14 cellular contexts compared by ENCODE assay signal in genomic region chr7:50302486-50303081, GRCh38. TPM values are rescaled to one million over a fixed set of nuclear protein-coding genes. Genes with fewer than 3 reads are reported as not detected.
DNase-seq lines count a peak whose midpoint lies in the region; ATAC-seq and TF ChIP-seq lines count a peak whose summit lies in the region.
"Had no signal": no experiment of that assay in that cellular context is flagged by ENCODE, and none has a peak within 500 bp of the region (broad histone marks: within the 10 kb centered on the region; RNA-seq: fewer than 3 reads in every experiment).

No MANE protein-coding gene starts in this region.

- H3K27ac Mint-ChIP-seq in chondrocyte (ENCODE audit: unreplicated experiment): no peak overlapping the region
- no peak overlapping the region for H3K27ac Mint-ChIP-seq in osteocyte (ENCODE audit: unreplicated experiment)

- peaks cover 16% of the 10 kb centered on the region for H3K36me3 Mint-ChIP-seq in activated T-cell treated with anti-CD3 and anti-CD28 coated beads, Interleukin-2, amount 50 U/mL, for 4 hours (ENCODE audit: insufficient read depth)
- H3K36me3 Mint-ChIP-seq in chondrocyte (ENCODE audit: low read depth) (no peaks in the 10 kb centered on the region), osteocyte (ENCODE audit: unreplicated experiment) (no peaks in the 10 kb centered on the region)

- peak overlapping the region; percentile 78 for H3K4me3 Mint-ChIP-seq in activated T-cell treated with anti-CD3 and anti-CD28 coated beads, Interleukin-2, amount 50 U/mL, for 4 hours
- H3K4me3 Mint-ChIP-seq in chondrocyte (ENCODE audit: unreplicated experiment) (peak overlapping the region; percentile 58), osteocyte (ENCODE audit: unreplicated experiment) (peak overlapping the region; percentile 59)

- no peaks in the 10 kb centered on the region for H3K27me3 Mint-ChIP-seq in activated T-cell treated with anti-CD3 and anti-CD28 coated beads, Interleukin-2, amount 50 U/mL, for 4 hours (ENCODE audit: low read depth)
- H3K27me3 Mint-ChIP-seq in chondrocyte (ENCODE audit: low read depth) (peaks cover 63% of the 10 kb centered on the region), osteocyte (ENCODE audit: unreplicated experiment) (peaks cover 68% of the 10 kb centered on the region)

- no peaks in the 10 kb centered on the region for H3K9me3 Mint-ChIP-seq in activated T-cell treated with anti-CD3 and anti-CD28 coated beads, Interleukin-2, amount 50 U/mL, for 4 hours
- H3K9me3 Mint-ChIP-seq in chondrocyte (ENCODE audit: low read depth) (no peaks in the 10 kb centered on the region), osteocyte (ENCODE audit: unreplicated experiment) (no peaks in the 10 kb centered on the region)

- DNase-seq in activated T-cell treated with anti-CD3 and anti-CD28 coated beads, Interleukin-2, amount 50 U/mL, for 4 hours: no peak
- no peak for DNase-seq in activated T-cell treated with anti-CD3 and anti-CD28 coated beads for 4 hours
- peak; percentile 14 for DNase-seq in MV-4-11 (lab: John Stamatoyannopoulos, UW)
- no peak for DNase-seq in chondrocyte (ENCODE audit: low spot score)
- DNase-seq in osteocyte (ENCODE audit: extremely low spot score, unreplicated experiment): no peak
- no peak for DNase-seq in HuH-7.5 (ENCODE audit: low spot score)
- DNase-seq in anterior cingulate cortex (lab: John Stamatoyannopoulos, UW): no peak
- DNase-seq: dermis blood vessel endothelial cell; EL; mesenchymal stem cell; stimulated activated CD4-positive, alpha-beta T cell treated with anti-CD3 and anti-CD28 coated beads, Interleukin-2, amount 100 ng/mL, for 48 hours had no signal

- peaks cover 36% of the 10 kb centered on the region for H3K4me1 Mint-ChIP-seq in activated T-cell treated with anti-CD3 and anti-CD28 coated beads, Interleukin-2, amount 50 U/mL, for 4 hours (ENCODE audit: low read depth)
- H3K4me1 Mint-ChIP-seq in chondrocyte (ENCODE audit: low read depth) (no peaks in the 10 kb centered on the region), osteocyte (ENCODE audit: unreplicated experiment) (peaks cover 5% of the 10 kb centered on the region)

- ATAC-seq in activated T-cell treated with anti-CD3 and anti-CD28 coated beads, Interleukin-2, amount 50 U/mL, for 4 hours: no peak
- no peak for ATAC-seq in HG03457 (IDR thresholded peaks at IDR 0.05; ENCODE audit: unreplicated experiment)
- ATAC-seq: activated CD4-positive, CD25-positive, alpha-beta regulatory T cell treated with anti-CD3 and anti-CD28 coated beads, Interleukin-2, amount 50 U/mL, for 24 hours had no signal

- TF ChIP-seq CTCF in chondrocyte (IDR thresholded peaks at IDR 0.05) (no peak), osteocyte (IDR thresholded peaks at IDR 0.05) (no peak)

RNA-seq across cellular contexts. Expression of gene IKZF1, which starts 1.9 kb away (rescaled TPM):
- 100 to 1,000 TPM; 168 to 229 (median 228) TPM for total RNA-seq in activated T-cell treated with anti-CD3 and anti-CD28 coated beads, Interleukin-2, amount 50 U/mL, for 4 hours
- not detected in 3 replicates for total RNA-seq in chondrocyte
- not detected in 2 replicates for total RNA-seq in osteocyte
- total RNA-seq: fibroblast of lung had no signal

Comparison
In these comparisons a context has a peak if more than half of its experiments do, and no peak if none do; other contexts are left out.
1. RNA of gene IKZF1, which starts 1.9 kb away (total RNA-seq): 168 to 229 TPM in activated T-cell treated with anti-CD3 and anti-CD28 coated beads, Interleukin-2, amount 50 U/mL, for 4 hours; not detected in chondrocyte and not detected in osteocyte; every median in the first group is over 10 times any median in the second.
2. Peak in every context shown above with its lines, with median percentiles within 50 percentile points of each other: H3K4me3 Mint-ChIP-seq.